Comparison of ENCODE assay signal across 36 cellular contexts in the genomic region with DNA sequence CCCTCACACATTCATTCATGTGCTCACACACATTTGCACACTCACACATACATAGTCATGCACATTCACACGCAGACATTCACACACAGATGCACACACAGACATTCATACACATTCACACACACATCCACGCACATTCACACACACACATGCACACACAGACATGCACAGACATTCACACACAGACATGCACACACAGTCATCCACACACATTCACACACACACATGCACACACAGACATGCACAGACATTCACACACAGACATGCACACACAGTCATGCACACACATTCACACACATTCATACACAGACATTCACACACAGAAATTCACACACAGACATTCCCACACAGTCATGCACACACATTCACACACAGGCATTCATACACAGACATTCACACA.
"Had no signal": no experiment of that assay in that cellular context is flagged by ENCODE, and none has a peak within 500 bp of the region (broad histone marks: within the 10 kb centered on the region; RNA-seq: fewer than 3 reads in every experiment).

No MANE protein-coding gene starts in this region.

- H3K9me3 Mint-ChIP-seq: activated CD4-positive, alpha-beta memory T cell treated with anti-CD3 and anti-CD28 coated beads for 36 hours; activated CD4-positive, alpha-beta T cell treated with anti-CD3 and anti-CD28 coated beads, Interleukin-2, amount 10 ng/mL, durations not matched to agents 24 days and 14 days; activated naive CD4-positive, alpha-beta T cell treated with anti-CD3 and anti-CD28 coated beads for 36 hours; activated naive CD4-positive, alpha-beta T cell treated with anti-CD3 and anti-CD28 coated beads, Interleukin-2, amount 50 U/mL, for 24 hours; activated naive CD8-positive, alpha-beta T cell treated with anti-CD3 and anti-CD28 coated beads for 36 hours; activated naive CD8-positive, alpha-beta T cell treated with anti-CD3 and anti-CD28 coated beads, Interleukin-2, amount 50 U/mL, for 24 hours; activated T-helper 1 cell treated with anti-CD3 and anti-CD28 coated beads, Interleukin-12 subunit alpha, Interleukin-12 subunit beta, Interleukin-2, Interleukin-4 antibody, amounts not matched to agents 30 ng/mL and 10 ng/mL and 1 ng/mL, durations not matched to agents 14 hours and 24 hours and 36 hours; activated T-helper 2 cell treated with anti-CD3 and anti-CD28 coated beads, Interferon-gamma antibody, Interleukin-2, Interleukin-4, amounts not matched to agents 10 μg/mL and 5 μg/mL and 100 μg/mL, durations not matched to agents 14 hours and 24 hours and 36 hours; central memory CD8-positive, alpha-beta T cell; dendritic cell treated with granulocyte-macrophage colony-stimulating factor and Interleukin-4, amounts not matched to agents 40 ng/mL and 50 ng/mL, for 4 days; effector memory CD8-positive, alpha-beta T cell; T-helper 2 cell treated with Interferon-gamma antibody and Interleukin-4, amounts not matched to agents 5 μg/mL and 100 μg/mL, for 36 hours had no signal

- H3K36me3 Mint-ChIP-seq: activated CD4-positive, alpha-beta memory T cell treated with anti-CD3 and anti-CD28 coated beads for 36 hours; activated CD8-positive, alpha-beta memory T cell treated with anti-CD3 and anti-CD28 coated beads, Interleukin-2, amount 10 ng/mL, durations not matched to agents 7 days and 5 days; activated naive CD4-positive, alpha-beta T cell treated with anti-CD3 and anti-CD28 coated beads, Interleukin-2, amount 50 U/mL, for 24 hours; activated naive CD8-positive, alpha-beta T cell treated with anti-CD3 and anti-CD28 coated beads for 36 hours had no signal

- H3K9me3 ChIP-seq: adrenal gland, breast epithelium, esophagus squamous epithelium, gastroesophageal sphincter had no signal

- H3K4me3 ChIP-seq: adrenal gland, breast epithelium, coronary artery, dorsolateral prefrontal cortex, esophagus squamous epithelium, gastroesophageal sphincter, heart right ventricle had no signal

- H3K27me3 ChIP-seq: adrenal gland, breast epithelium, dorsolateral prefrontal cortex, esophagus squamous epithelium, gastroesophageal sphincter, heart right ventricle had no signal

- H3K27ac ChIP-seq: adrenal gland, breast epithelium, coronary artery, dorsolateral prefrontal cortex, epithelial cell of prostate, esophagus squamous epithelium, gastroesophageal sphincter, heart right ventricle had no signal

- H3K36me3 ChIP-seq: adrenal gland, breast epithelium, esophagus squamous epithelium, gastroesophageal sphincter, heart right ventricle had no signal

- DNase-seq: activated CD4-positive, alpha-beta memory T cell treated with anti-CD3 and anti-CD28 coated beads for 36 hours; activated CD4-positive, alpha-beta T cell treated with anti-CD3 and anti-CD28 coated beads for 36 hours; activated CD4-positive, alpha-beta T cell treated with anti-CD3 and anti-CD28 coated beads, Interleukin-2, amount 10 ng/mL, durations not matched to agents 24 days and 14 days; activated CD4-positive, CD25-positive, alpha-beta regulatory T cell; activated CD4-positive, CD25-positive, alpha-beta regulatory T cell treated with anti-CD3 and anti-CD28 coated beads, Interleukin-2, amount 50 U/mL, for 72 hours; activated CD8-positive, alpha-beta memory T cell treated with anti-CD3 and anti-CD28 coated beads, Interleukin-2, amount 10 ng/mL, durations not matched to agents 7 days and 5 days; activated CD8-positive, alpha-beta memory T cell treated with anti-CD3 and anti-CD28 coated beads, Interleukin-2, amount 50 U/mL, for 4 hours; activated CD8-positive, alpha-beta T cell treated with anti-CD3 and anti-CD28 coated beads, Interleukin-2, amount 10 ng/mL, durations not matched to agents 7 days and 5 days; activated effector memory CD4-positive, alpha-beta T cell treated with anti-CD3 and anti-CD28 coated beads, Interleukin-2, amount 50 U/mL, for 16 hours; activated naive CD4-positive, alpha-beta T cell treated with anti-CD3 and anti-CD28 coated beads for 36 hours; activated naive CD8-positive, alpha-beta T cell treated with anti-CD3 and anti-CD28 coated beads for 36 hours; activated naive CD8-positive, alpha-beta T cell treated with anti-CD3 and anti-CD28 coated beads, Interleukin-2, amount 50 U/mL, for 24 hours; activated T-cell treated with anti-CD3 and anti-CD28 coated beads, Interleukin-2, amount 50 U/mL, for 1 hour; activated T-cell treated with anti-CD3 and anti-CD28 coated beads, Interleukin-2, amount 50 U/mL, for 48 hours; adrenal gland; amygdala; aorta; dorsolateral prefrontal cortex; effector memory CD8-positive, alpha-beta T cell; esophagus squamous epithelium; foreskin melanocyte; heart right ventricle; T-helper 1 cell; T-helper 17 cell; T1000 had no signal

- H3K4me1 ChIP-seq: breast epithelium, esophagus squamous epithelium, gastroesophageal sphincter had no signal

- ATAC-seq: activated CD4-positive, alpha-beta T cell treated with anti-CD3 and anti-CD28 coated beads for 36 hours; activated CD8-positive, alpha-beta memory T cell treated with anti-CD3 and anti-CD28 coated beads, Interleukin-2, amount 10 ng/mL, durations not matched to agents 7 days and 5 days; activated CD8-positive, alpha-beta T cell treated with anti-CD3 and anti-CD28 coated beads, Interleukin-2, amount 10 ng/mL, durations not matched to agents 7 days and 5 days; activated naive CD8-positive, alpha-beta T cell treated with anti-CD3 and anti-CD28 coated beads, Interleukin-2, amount 50 U/mL, for 24 hours; effector memory CD8-positive, alpha-beta T cell; gastroesophageal sphincter; heart right ventricle; T-helper 17 cell had no signal

- H3K4me1 Mint-ChIP-seq: activated CD4-positive, alpha-beta T cell treated with anti-CD3 and anti-CD28 coated beads for 36 hours; activated CD4-positive, alpha-beta T cell treated with anti-CD3 and anti-CD28 coated beads, Interleukin-2, amount 10 ng/mL, durations not matched to agents 24 days and 14 days; activated CD8-positive, alpha-beta memory T cell treated with anti-CD3 and anti-CD28 coated beads, Interleukin-2, amount 10 ng/mL, durations not matched to agents 7 days and 5 days; activated naive CD4-positive, alpha-beta T cell treated with anti-CD3 and anti-CD28 coated beads, Interleukin-2, amount 50 U/mL, for 24 hours; activated naive CD8-positive, alpha-beta T cell treated with anti-CD3 and anti-CD28 coated beads for 36 hours; activated naive CD8-positive, alpha-beta T cell treated with anti-CD3 and anti-CD28 coated beads, Interleukin-2, amount 50 U/mL, for 24 hours; central memory CD8-positive, alpha-beta T cell; T-helper 17 cell had no signal

- H3K4me3 Mint-ChIP-seq: activated CD4-positive, alpha-beta memory T cell treated with anti-CD3 and anti-CD28 coated beads for 36 hours; activated CD4-positive, alpha-beta T cell treated with anti-CD3 and anti-CD28 coated beads for 36 hours; activated CD4-positive, alpha-beta T cell treated with anti-CD3 and anti-CD28 coated beads, Interleukin-2, amount 10 ng/mL, durations not matched to agents 24 days and 14 days; activated CD8-positive, alpha-beta memory T cell treated with anti-CD3 and anti-CD28 coated beads, Interleukin-2, amount 10 ng/mL, durations not matched to agents 7 days and 5 days; activated CD8-positive, alpha-beta T cell treated with anti-CD3 and anti-CD28 coated beads, Interleukin-2, amount 10 ng/mL, durations not matched to agents 7 days and 5 days; activated naive CD4-positive, alpha-beta T cell treated with anti-CD3 and anti-CD28 coated beads for 36 hours; activated naive CD4-positive, alpha-beta T cell treated with anti-CD3 and anti-CD28 coated beads, Interleukin-2, amount 50 U/mL, for 24 hours; activated naive CD8-positive, alpha-beta T cell treated with anti-CD3 and anti-CD28 coated beads for 36 hours; activated naive CD8-positive, alpha-beta T cell treated with anti-CD3 and anti-CD28 coated beads, Interleukin-2, amount 50 U/mL, for 24 hours; activated T-helper 1 cell treated with anti-CD3 and anti-CD28 coated beads, Interleukin-12 subunit alpha, Interleukin-12 subunit beta, Interleukin-2, Interleukin-4 antibody, amounts not matched to agents 30 ng/mL and 10 ng/mL and 1 ng/mL, durations not matched to agents 14 hours and 24 hours and 36 hours; brain; central memory CD8-positive, alpha-beta T cell; dendritic cell treated with granulocyte-macrophage colony-stimulating factor and Interleukin-4, amounts not matched to agents 40 ng/mL and 50 ng/mL, for 4 days; effector memory CD8-positive, alpha-beta T cell; T-helper 17 cell; T-helper 2 cell treated with Interferon-gamma antibody and Interleukin-4, amounts not matched to agents 5 μg/mL and 100 μg/mL, for 36 hours had no signal

- H3K27ac Mint-ChIP-seq: activated CD4-positive, alpha-beta memory T cell treated with anti-CD3 and anti-CD28 coated beads for 36 hours; activated CD4-positive, alpha-beta T cell treated with anti-CD3 and anti-CD28 coated beads for 36 hours; activated CD4-positive, alpha-beta T cell treated with anti-CD3 and anti-CD28 coated beads, Interleukin-2, amount 10 ng/mL, durations not matched to agents 24 days and 14 days; activated CD8-positive, alpha-beta memory T cell treated with anti-CD3 and anti-CD28 coated beads, Interleukin-2, amount 10 ng/mL, durations not matched to agents 7 days and 5 days; activated CD8-positive, alpha-beta T cell treated with anti-CD3 and anti-CD28 coated beads, Interleukin-2, amount 10 ng/mL, durations not matched to agents 7 days and 5 days; activated naive CD4-positive, alpha-beta T cell treated with anti-CD3 and anti-CD28 coated beads for 36 hours; activated naive CD4-positive, alpha-beta T cell treated with anti-CD3 and anti-CD28 coated beads, Interleukin-2, amount 50 U/mL, for 24 hours; activated naive CD8-positive, alpha-beta T cell treated with anti-CD3 and anti-CD28 coated beads for 36 hours; activated naive CD8-positive, alpha-beta T cell treated with anti-CD3 and anti-CD28 coated beads, Interleukin-2, amount 50 U/mL, for 24 hours; activated T-helper 1 cell treated with anti-CD3 and anti-CD28 coated beads, Interleukin-12 subunit alpha, Interleukin-12 subunit beta, Interleukin-2, Interleukin-4 antibody, amounts not matched to agents 30 ng/mL and 10 ng/mL and 1 ng/mL, durations not matched to agents 14 hours and 24 hours and 36 hours; activated T-helper 2 cell treated with anti-CD3 and anti-CD28 coated beads, Interferon-gamma antibody, Interleukin-2, Interleukin-4, amounts not matched to agents 10 μg/mL and 5 μg/mL and 100 μg/mL, durations not matched to agents 14 hours and 24 hours and 36 hours; brain; dendritic cell treated with granulocyte-macrophage colony-stimulating factor and Interleukin-4, amounts not matched to agents 40 ng/mL and 50 ng/mL, for 4 days; effector memory CD8-positive, alpha-beta T cell; T-helper 17 cell; T-helper 2 cell treated with Interferon-gamma antibody and Interleukin-4, amounts not matched to agents 5 μg/mL and 100 μg/mL, for 36 hours had no signal
